ENCODE assay signal across 8 cellular contexts in genomic region chr7:128883622-128884549, GRCh38. TPM values are rescaled to one million over a fixed set of nuclear protein-coding genes. Genes with fewer than 3 reads are reported as not detected.
A peak's percentile ranks its signal among the peaks of the same experiment; 100 is the strongest.
DNase-seq lines count a peak whose midpoint lies in the region; ATAC-seq, FAIRE-seq and TF ChIP-seq lines count a peak whose summit lies in the region.

No MANE protein-coding gene starts in this region.

- H3K4me3 ChIP-seq in Caco-2 (ENCODE audit: low read depth, low read length): no peak overlapping the region
- H3K4me3 ChIP-seq in parathyroid adenoma (ENCODE audit: low read depth, low read length): no peak overlapping the region
- H3K4me3 ChIP-seq in upper lobe of left lung: peak overlapping the region in 2 of 4 donors; percentile 28 to 29

- H3K4me1 Mint-ChIP-seq in Caco-2 (ENCODE audit: low read depth, unreplicated experiment): no peaks in the 10 kb centered on the region

- BruUV-seq in Caco-2 (replicated peaks; lab: Mats Ljungman, UMichigan): no TSS peak

- peak; percentile 74 to 84 for DNase-seq in Caco-2
- peak; percentile 30 to 72 for DNase-seq in SHP77 (lab: John Stamatoyannopoulos, UW)
- peak; percentile 77 for DNase-seq in activated T-helper 9 cell treated with anti-CD3 and anti-CD28 coated beads, Interleukin-2, amount 50 U/mL, for 16 hours (ENCODE audit: low read depth)
- DNase-seq in frontal cortex (ENCODE audit: low spot score in 2 of 2): peak; percentile 85 to 94
- DNase-seq in upper lobe of left lung: peak; percentile 76 to 94

- peak overlapping the region; percentile 31 for H2AFZ ChIP-seq in parathyroid adenoma

- H3K27me3 ChIP-seq in Caco-2 (replicated peaks; ENCODE audit: control insufficient read depth, insufficient read depth, low read length) (no peaks in the 10 kb centered on the region), parathyroid adenoma (ENCODE audit: control insufficient read depth, insufficient read depth, low read length) (no peaks in the 10 kb centered on the region), upper lobe of left lung (no peaks in the 10 kb centered on the region)

- no peak for TF ChIP-seq EP300 in upper lobe of left lung (IDR thresholded peaks at IDR 0.05)

- ATAC-seq in GM21423 (IDR thresholded peaks at IDR 0.05; ENCODE audit: unreplicated experiment) (peak; percentile 52), upper lobe of left lung (ENCODE audit: low FRiP score in 2 of 2) (peak; percentile 65 to 80)

- H3K27ac Mint-ChIP-seq in Caco-2 (ENCODE audit: unreplicated experiment): peak overlapping the region; percentile 42

- no peaks in the 10 kb centered on the region for H3K9me3 Mint-ChIP-seq in Caco-2 (ENCODE audit: unreplicated experiment)

- 51 to 60% methylated on average over 18 to 19 of the region's 22 CpGs for WGBS in upper lobe of left lung, 2 donors

- H3K4me1 ChIP-seq in Caco-2 (peaks cover 16% of the 10 kb centered on the region), parathyroid adenoma (peaks cover 3% of the 10 kb centered on the region), upper lobe of left lung (no peaks in the 10 kb centered on the region)

- H3K27me3 Mint-ChIP-seq in Caco-2 (ENCODE audit: insufficient read depth, unreplicated experiment): no peaks in the 10 kb centered on the region

- H3K4me3 Mint-ChIP-seq in Caco-2 (ENCODE audit: unreplicated experiment): no peak overlapping the region

- H3K27ac ChIP-seq in parathyroid adenoma: no peak overlapping the region
- no peak overlapping the region for H3K27ac ChIP-seq in upper lobe of left lung

- TF ChIP-seq CTCF in Caco-2 (IDR thresholded peaks at IDR 0.05; ENCODE audit: insufficient read depth in 1 of 2, low read depth in 1 of 2, low read length in 1 of 2, severe bottlenecking in 1 of 2, unreplicated experiment in 1 of 2) (peak; percentile 75 to 82), LNCAP (IDR thresholded peaks at IDR 0.05) (peak; percentile 99), parathyroid adenoma (IDR thresholded peaks at IDR 0.05) (peak; percentile 92), upper lobe of left lung (IDR thresholded peaks at IDR 0.05) (peak; percentile 79 to 92 (median 88))

- no peak overlapping the region for H3K9ac ChIP-seq in parathyroid adenoma

- no peaks in the 10 kb centered on the region for H3K36me3 ChIP-seq in Caco-2 (ENCODE audit: control insufficient read depth, insufficient read depth, low read length)
- H3K36me3 ChIP-seq in parathyroid adenoma (ENCODE audit: control insufficient read depth, insufficient read depth, low read length): no peaks in the 10 kb centered on the region
- H3K36me3 ChIP-seq in upper lobe of left lung: no peaks in the 10 kb centered on the region

- no peak overlapping the region for H3K4me2 ChIP-seq in parathyroid adenoma (ENCODE audit: low read length)

- H3K79me2 ChIP-seq in parathyroid adenoma: no peaks in the 10 kb centered on the region

- CTCF ChIA-PET in Caco-2 (lab: Charles Lee): interaction anchor here (0.9 to 3.5 kb wide), 4 partner anchors 9 to 410 kb away, joined by 3 to 12 read pairs (median 5); partner anchors contain the start of gene ATP6V1F

- TF ChIP-seq POLR2A in upper lobe of left lung (IDR thresholded peaks at IDR 0.05): no peak

- H3K9me3 ChIP-seq in Caco-2: no peaks in the 10 kb centered on the region
- no peaks in the 10 kb centered on the region for H3K9me3 ChIP-seq in parathyroid adenoma (ENCODE audit: control insufficient read depth, low read length)
- no peaks in the 10 kb centered on the region for H3K9me3 ChIP-seq in upper lobe of left lung

- H3K36me3 Mint-ChIP-seq in Caco-2 (ENCODE audit: insufficient read depth, unreplicated experiment): no peaks in the 10 kb centered on the region

- intact Hi-C loops in Caco-2 (cut with micrococcal nuclease; ENCODE audit: unreplicated experiment): loop anchor here (5.0 to 10.0 kb wide), 4 partner anchors 92 to 412 kb away; partner anchors contain the start of genes CCDC136 and GARIN1A

- FAIRE-seq in frontal cortex (lab: Jason Lieb, UNC): no peak

- POLR2A ChIA-PET in Caco-2 (lab: Charles Lee): no interaction called here

RNA-seq across cellular contexts. Expression of gene ATP6V1F, which starts 21.2 kb away (rescaled TPM):
- total RNA-seq in Caco-2 (2022): 162 and 168 TPM in 2 replicates
- total RNA-seq in frontal cortex: 74.6 TPM
- total RNA-seq in upper lobe of left lung: 100 to 1,000 TPM in 5 of 6 donors, 10 to 100 TPM in 1; 99.8 to 224 (median 156) TPM

RNA-seq across cellular contexts. Expression of gene KCP, which starts 26.6 kb away (rescaled TPM):
- total RNA-seq in Caco-2 (2022) (0.23 and 0.50 TPM in 2 replicates), frontal cortex (0.41 TPM), upper lobe of left lung (1 to 10 TPM in 3 of 6 donors, under 1 TPM in 2, not detected in 1; 0.15 to 2.1 (median 1.1) TPM)

RNA-seq across cellular contexts. Expression of gene FLNC, which starts 53.7 kb away (rescaled TPM):
- total RNA-seq in Caco-2 (2022) (108 and 128 TPM in 2 replicates), frontal cortex (2.4 TPM), upper lobe of left lung (10 to 100 TPM in 1 of 6 donors, 1 to 10 TPM in 5; 2.1 to 19.6 (median 4.9) TPM)

RNA-seq across cellular contexts. Expression of gene IRF5, which starts 53.8 kb away (rescaled TPM):
- total RNA-seq in Caco-2 (2022) (1.2 and 1.8 TPM in 2 replicates), frontal cortex (1.2 TPM), upper lobe of left lung (10 to 100 TPM; 10.7 to 83.8 (median 45.8) TPM)
